In the genomic region with DNA sequence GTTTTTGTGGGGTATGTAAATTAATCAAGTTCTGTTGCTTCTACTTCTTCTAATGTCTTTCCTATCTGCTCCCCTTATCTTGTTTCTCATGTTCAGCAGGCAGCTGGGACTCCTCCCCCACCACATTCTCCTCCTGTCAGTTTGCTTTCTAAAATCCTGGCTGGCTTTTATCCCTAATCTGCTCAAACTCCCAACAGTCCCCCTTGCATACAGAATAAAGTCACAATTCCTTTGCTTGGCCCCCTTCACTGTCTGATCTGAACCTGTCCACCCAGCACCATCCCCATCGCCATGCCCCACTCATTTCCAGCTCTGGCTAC, we compare ENCODE assay signal across 1 cellular context.
TF ChIP-seq lines count a peak whose summit lies in the region.

No MANE protein-coding gene starts in this region.

TF ChIP-seq in K562, 482 proteins besides CTCF, POLR2A, EP300 and RAD21 (continues in another document):
- TF ChIP-seq EP400 (IDR thresholded peaks at IDR 0.05) (0 out of 2 replicates have a peak, but pooled peaks have one; percentile 24), ZNF239 (CRISPR knock-in tag; IDR thresholded peaks at IDR 0.05) (no peak), GATA2 (CRISPR knock-in tag; IDR thresholded peaks at IDR 0.05) (peak; percentile 68; the same call in 1 of the 2 replicates), PKNOX1 (IDR thresholded peaks at IDR 0.05) (peak; percentile 67), GTF3C2 (IDR thresholded peaks at IDR 0.05; ENCODE audit: borderline replicate concordance, extremely low read depth, insufficient read length) (no peak), MEF2D (tag; conservative IDR thresholded peaks at IDR 0.05; ENCODE audit: low read depth) (no peak), E2F8 (IDR thresholded peaks at IDR 0.05; ENCODE audit: low read depth, partially characterized antibody) (no peak), ZNF717 (CRISPR knock-in tag; IDR thresholded peaks at IDR 0.05) (no peak), NFYB (IDR thresholded peaks at IDR 0.05; ENCODE audit: extremely low read depth, insufficient read length) (no peak), ZNF311 (CRISPR knock-in tag; IDR thresholded peaks at IDR 0.05) (no peak), ETV5 (CRISPR knock-in tag; IDR thresholded peaks at IDR 0.05; ENCODE audit: low read depth) (no peak), ZNF668 (CRISPR knock-in tag; IDR thresholded peaks at IDR 0.05) (no peak), BACH1 (tag; IDR thresholded peaks at IDR 0.05) (no peak), JUN (IDR thresholded peaks at IDR 0.05; ENCODE audit: borderline replicate concordance, low read depth, low read length) (no peak), JUN (CRISPR knock-in tag; IDR thresholded peaks at IDR 0.05; ENCODE audit: borderline replicate concordance) (no peak), ZNF384 (IDR thresholded peaks at IDR 0.05; ENCODE audit: low read depth, low read length) (no peak), CHD1 (IDR thresholded peaks at IDR 0.05; ENCODE audit: low read length) (no peak), KHSRP (IDR thresholded peaks at IDR 0.05) (no peak), ZBTB26 (CRISPR knock-in tag; IDR thresholded peaks at IDR 0.05) (no peak), MNT (conservative IDR thresholded peaks at IDR 0.05) (0 out of 4 replicates have a peak, but pooled peaks have one; percentile 25), YBX1 (IDR thresholded peaks at IDR 0.05) (no peak), ZBTB8A (IDR thresholded peaks at IDR 0.05; ENCODE audit: partially characterized antibody) (no peak), ZNF436 (CRISPR knock-in tag; IDR thresholded peaks at IDR 0.05) (no peak), CBFA2T2 (conservative IDR thresholded peaks at IDR 0.05) (0 out of 2 replicates have a peak, but pooled peaks have one; percentile 11), REST (CRISPR knock-in tag; IDR thresholded peaks at IDR 0.05; ENCODE audit: low read depth) (no peak), JUND (IDR thresholded peaks at IDR 0.05; ENCODE audit: borderline replicate concordance, low read depth, low read length) (peak; percentile 18; the same call in 1 of the 2 replicates), JUND (tag; IDR thresholded peaks at IDR 0.05; ENCODE audit: borderline replicate concordance, low read depth, low read length) (no peak), ZNF444 (CRISPR knock-in tag; IDR thresholded peaks at IDR 0.05) (no peak), TCF3 (CRISPR knock-in tag; IDR thresholded peaks at IDR 0.05) (0 out of 2 replicates have a peak, but pooled peaks have one; percentile 18), ZNF24 (IDR thresholded peaks at IDR 0.05) (no peak), SMARCA4 (IDR thresholded peaks at IDR 0.05) (peak; percentile 56; the same call in 1 of the 2 replicates), CBFB (CRISPR knock-in tag; IDR thresholded peaks at IDR 0.05) (no peak), ZNF146 (CRISPR knock-in tag; IDR thresholded peaks at IDR 0.05; ENCODE audit: unreplicated experiment) (no peak), MYC (IDR thresholded peaks at IDR 0.05; ENCODE audit: low read depth, low read length) (0 out of 2 replicates have a peak, but pooled peaks have one; percentile 21), MYC (CRISPR knock-in tag; IDR thresholded peaks at IDR 0.05; ENCODE audit: borderline replicate concordance, low read depth) (no peak), ZBTB17 (CRISPR knock-in tag; IDR thresholded peaks at IDR 0.05) (no peak; the same call in 1 of the 2 replicates), ZNF583 (CRISPR knock-in tag; IDR thresholded peaks at IDR 0.05) (no peak), RFX5 (IDR thresholded peaks at IDR 0.05; ENCODE audit: low read depth, low read length) (no peak), NFXL1 (CRISPR knock-in tag; IDR thresholded peaks at IDR 0.05) (no peak)
- TF ChIP-seq, protein P1, sequence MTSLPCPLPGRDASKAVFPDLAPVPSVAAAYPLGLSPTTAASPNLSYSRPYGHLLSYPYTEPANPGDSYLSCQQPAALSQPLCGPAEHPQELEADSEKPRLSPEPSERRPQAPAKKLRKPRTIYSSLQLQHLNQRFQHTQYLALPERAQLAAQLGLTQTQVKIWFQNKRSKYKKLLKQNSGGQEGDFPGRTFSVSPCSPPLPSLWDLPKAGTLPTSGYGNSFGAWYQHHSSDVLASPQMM (CRISPR knock-in tag; IDR thresholded peaks at IDR 0.05), result no peak
- TF ChIP-seq, protein P2, sequence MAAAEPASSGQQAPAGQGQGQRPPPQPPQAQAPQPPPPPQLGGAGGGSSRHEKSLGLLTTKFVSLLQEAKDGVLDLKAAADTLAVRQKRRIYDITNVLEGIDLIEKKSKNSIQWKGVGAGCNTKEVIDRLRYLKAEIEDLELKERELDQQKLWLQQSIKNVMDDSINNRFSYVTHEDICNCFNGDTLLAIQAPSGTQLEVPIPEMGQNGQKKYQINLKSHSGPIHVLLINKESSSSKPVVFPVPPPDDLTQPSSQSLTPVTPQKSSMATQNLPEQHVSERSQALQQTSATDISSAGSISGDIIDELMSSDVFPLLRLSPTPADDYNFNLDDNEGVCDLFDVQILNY (CRISPR knock-in tag; IDR thresholded peaks at IDR 0.05), result no peak
- TF ChIP-seq, protein P3, sequence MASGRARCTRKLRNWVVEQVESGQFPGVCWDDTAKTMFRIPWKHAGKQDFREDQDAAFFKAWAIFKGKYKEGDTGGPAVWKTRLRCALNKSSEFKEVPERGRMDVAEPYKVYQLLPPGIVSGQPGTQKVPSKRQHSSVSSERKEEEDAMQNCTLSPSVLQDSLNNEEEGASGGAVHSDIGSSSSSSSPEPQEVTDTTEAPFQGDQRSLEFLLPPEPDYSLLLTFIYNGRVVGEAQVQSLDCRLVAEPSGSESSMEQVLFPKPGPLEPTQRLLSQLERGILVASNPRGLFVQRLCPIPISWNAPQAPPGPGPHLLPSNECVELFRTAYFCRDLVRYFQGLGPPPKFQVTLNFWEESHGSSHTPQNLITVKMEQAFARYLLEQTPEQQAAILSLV (tag; IDR thresholded peaks at IDR 0.05), result no peak
